In the genomic region with DNA sequence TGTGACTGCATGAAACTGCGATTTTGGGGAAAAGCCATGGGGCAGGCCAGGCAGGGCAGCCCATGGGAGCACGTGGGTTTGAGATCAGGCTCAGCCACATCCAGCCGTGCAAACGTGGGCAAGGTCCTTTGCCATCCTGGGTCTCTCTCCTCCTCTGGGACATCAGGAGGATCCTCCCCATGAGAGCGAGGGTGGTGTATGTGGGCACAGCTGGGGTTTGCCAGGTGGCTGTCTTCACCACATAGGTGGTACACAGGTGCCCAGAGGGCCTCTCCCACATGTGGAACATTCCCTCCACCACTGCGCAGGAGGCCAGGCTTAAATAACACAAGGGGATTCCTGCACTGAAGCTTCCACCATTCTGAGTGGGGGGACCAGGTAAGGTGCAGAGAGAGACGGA, we compare ENCODE assay signal across 1 cellular context.
TF ChIP-seq lines count a peak whose summit lies in the region.

No MANE protein-coding gene starts in this region.

TF ChIP-seq in HepG2, 621 proteins besides CTCF, POLR2A, EP300 and RAD21:
- TF ChIP-seq, protein P1, sequence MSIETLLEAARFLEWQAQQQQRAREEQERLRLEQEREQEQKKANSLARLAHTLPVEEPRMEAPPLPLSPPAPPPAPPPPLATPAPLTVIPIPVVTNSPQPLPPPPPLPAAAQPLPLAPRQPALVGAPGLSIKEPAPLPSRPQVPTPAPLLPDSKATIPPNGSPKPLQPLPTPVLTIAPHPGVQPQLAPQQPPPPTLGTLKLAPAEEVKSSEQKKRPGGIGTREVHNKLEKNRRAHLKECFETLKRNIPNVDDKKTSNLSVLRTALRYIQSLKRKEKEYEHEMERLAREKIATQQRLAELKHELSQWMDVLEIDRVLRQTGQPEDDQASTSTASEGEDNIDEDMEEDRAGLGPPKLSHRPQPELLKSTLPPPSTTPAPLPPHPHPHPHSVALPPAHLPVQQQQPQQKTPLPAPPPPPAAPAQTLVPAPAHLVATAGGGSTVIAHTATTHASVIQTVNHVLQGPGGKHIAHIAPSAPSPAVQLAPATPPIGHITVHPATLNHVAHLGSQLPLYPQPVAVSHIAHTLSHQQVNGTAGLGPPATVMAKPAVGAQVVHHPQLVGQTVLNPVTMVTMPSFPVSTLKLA (IDR thresholded peaks at IDR 0.05): peak; percentile 26; the same call in 1 of the 2 replicates
- TF ChIP-seq, protein P2, sequence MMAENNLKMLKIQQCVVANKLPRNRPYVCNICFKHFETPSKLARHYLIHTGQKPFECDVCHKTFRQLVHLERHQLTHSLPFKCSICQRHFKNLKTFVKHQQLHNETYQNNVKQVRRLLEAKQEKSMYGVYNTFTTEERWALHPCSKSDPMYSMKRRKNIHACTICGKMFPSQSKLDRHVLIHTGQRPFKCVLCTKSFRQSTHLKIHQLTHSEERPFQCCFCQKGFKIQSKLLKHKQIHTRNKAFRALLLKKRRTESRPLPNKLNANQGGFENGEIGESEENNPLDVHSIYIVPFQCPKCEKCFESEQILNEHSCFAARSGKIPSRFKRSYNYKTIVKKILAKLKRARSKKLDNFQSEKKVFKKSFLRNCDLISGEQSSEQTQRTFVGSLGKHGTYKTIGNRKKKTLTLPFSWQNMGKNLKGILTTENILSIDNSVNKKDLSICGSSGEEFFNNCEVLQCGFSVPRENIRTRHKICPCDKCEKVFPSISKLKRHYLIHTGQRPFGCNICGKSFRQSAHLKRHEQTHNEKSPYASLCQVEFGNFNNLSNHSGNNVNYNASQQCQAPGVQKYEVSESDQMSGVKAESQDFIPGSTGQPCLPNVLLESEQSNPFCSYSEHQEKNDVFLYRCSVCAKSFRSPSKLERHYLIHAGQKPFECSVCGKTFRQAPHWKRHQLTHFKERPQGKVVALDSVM (CRISPR knock-in tag; IDR thresholded peaks at IDR 0.05): no peak
TF ChIP-seq in HepG2: peak in this region for 1.
